In genomic region chr1:62436039-62436465, GRCh38 we compare ENCODE assay signal across 8 cellular contexts. TPM values are rescaled to one million over a fixed set of nuclear protein-coding genes. Genes with fewer than 3 reads are reported as not detected.
DNase-seq lines count a peak whose midpoint lies in the region; ATAC-seq and TF ChIP-seq lines count a peak whose summit lies in the region.

No MANE protein-coding gene starts in this region.

- no peaks in the 10 kb centered on the region for H3K27me3 ChIP-seq in HUES6 (ENCODE audit: control insufficient read depth, insufficient read depth, low read length)

- peak; percentile 95 for DNase-seq in activated T-helper 1 cell treated with Interleukin-2 at 50 U/mL for 16 hours (ENCODE audit: low read depth)
- DNase-seq in fibroblast of mammary gland (ENCODE audit: low read depth) = no peak
- peak in 39 of 56 donors; percentile 70 to 100 (median 98) for DNase-seq in nucleus accumbens (lab: John Stamatoyannopoulos, UW)
- DNase-seq in type B pancreatic cell (ENCODE audit: extremely low spot score, unreplicated experiment) = peak; percentile 98
- DNase-seq in A172 (ENCODE audit: low spot score) = no peak
- DNase-seq in NCI-H1105 treated with DMSO at 0.1 percent for 48 hours (lab: John Stamatoyannopoulos, UW) = no peak

- peak; percentile 65 for ATAC-seq in GM19438 (IDR thresholded peaks at IDR 0.05; ENCODE audit: low read depth, unreplicated experiment)

- peaks cover 6% of the 10 kb centered on the region for H3K9me3 Mint-ChIP-seq in type B pancreatic cell

- peak overlapping the region; percentile 98 for H3K27ac Mint-ChIP-seq in type B pancreatic cell

- peaks cover 19% of the 10 kb centered on the region for H3K4me1 Mint-ChIP-seq in type B pancreatic cell (ENCODE audit: unreplicated experiment)

- peak overlapping the region; percentile 87 for H3K27ac ChIP-seq in HUES6 (ENCODE audit: low read depth, low read length)

- no peaks in the 10 kb centered on the region for H3K27me3 Mint-ChIP-seq in type B pancreatic cell

- peaks cover 8% of the 10 kb centered on the region for H3K36me3 ChIP-seq in HUES6 (ENCODE audit: control insufficient read depth, insufficient read depth, low read length)

- H3K4me3 ChIP-seq in HUES6 (ENCODE audit: low read depth, low read length) (peak overlapping the region; percentile 72), fibroblast of mammary gland (ENCODE audit: control insufficient read depth, low read depth, low read length) (peak overlapping the region; percentile 91)

- peak overlapping the region; percentile 95 for H3K4me3 Mint-ChIP-seq in type B pancreatic cell

- no peaks in the 10 kb centered on the region for H3K9me3 ChIP-seq in HUES6 (ENCODE audit: control insufficient read depth, insufficient read depth, low read depth, low read length)

- no peak for TF ChIP-seq CTCF in fibroblast of mammary gland (conservative IDR thresholded peaks at IDR 0.05; ENCODE audit: control insufficient read depth, insufficient read depth, low read depth, low read length)
- no peak for TF ChIP-seq CTCF in type B pancreatic cell (conservative IDR thresholded peaks at IDR 0.05)

- H3K36me3 Mint-ChIP-seq in type B pancreatic cell = peaks cover 10% of the 10 kb centered on the region

- peaks cover 8% of the 10 kb centered on the region; the same call in 1 of the 2 replicates for H3K4me1 ChIP-seq in HUES6 (ENCODE audit: control insufficient read depth, insufficient read depth, low read length)

- H3K9ac ChIP-seq in HUES6 (ENCODE audit: low read length) = peak overlapping the region; percentile 98

RNA-seq across cellular contexts. Expression of gene USP1, which starts 0.8 kb away (rescaled TPM):
- 30.4 and 44.2 TPM in 2 replicates for total RNA-seq in type B pancreatic cell (ENCODE audit: low replicate concordance)
- total RNA-seq in A172 (2014; rRNA removed; shearing (Covaris generic)) = 70.8 and 81.9 TPM in 2 replicates

Comparison
In these comparisons a context has a peak if more than half of its experiments do, and no peak if none do; other contexts are left out.
1. DNase-seq: peak in activated T-helper 1 cell treated with Interleukin-2 at 50 U/mL for 16 hours (single experiment), nucleus accumbens (39 of 56) and type B pancreatic cell (single experiment); none in fibroblast of mammary gland (single experiment), A172 (single experiment) and NCI-H1105 treated with DMSO at 0.1 percent for 48 hours (single experiment).